In genomic region chr11:62926669-62927455, GRCh38 we compare ENCODE assay signal across 16 cellular contexts. TPM values are rescaled to one million over a fixed set of nuclear protein-coding genes. Genes with fewer than 3 reads are reported as not detected.
DNase-seq lines count a peak whose midpoint lies in the region; ATAC-seq and TF ChIP-seq lines count a peak whose summit lies in the region.
"Had no signal": no experiment of that assay in that cellular context is flagged by ENCODE, and none has a peak within 500 bp of the region (broad histone marks: within the 10 kb centered on the region; RNA-seq: fewer than 3 reads in every experiment).

No MANE protein-coding gene starts in this region.

- H3K4me3 Mint-ChIP-seq in IgD-negative memory B cell (peak overlapping the region in 3 of 4 donors; percentile 22 to 53 (median 51)), mesothelial cell of epicardium (peak overlapping the region; percentile 55)
- peak overlapping the region; percentile 59 to 75 for H3K4me3 Mint-ChIP-seq in effector memory CD8-positive, alpha-beta T cell

- H3K27me3 Mint-ChIP-seq in IgD-negative memory B cell (peaks cover 64% of the 10 kb centered on the region), mesothelial cell of epicardium (ENCODE audit: low read depth) (peaks cover 69% of the 10 kb centered on the region)
- H3K27me3 Mint-ChIP-seq in effector memory CD8-positive, alpha-beta T cell: peaks cover 70 to 96% of the 10 kb centered on the region in 2 donors

- no peak overlapping the region for H3K27ac Mint-ChIP-seq in IgD-negative memory B cell
- no peak overlapping the region for H3K27ac Mint-ChIP-seq in effector memory CD8-positive, alpha-beta T cell
- H3K27ac Mint-ChIP-seq in mesothelial cell of epicardium: no peak overlapping the region
- H3K27ac Mint-ChIP-seq: activated naive CD8-positive, alpha-beta T cell had no signal

- H3K27me3 ChIP-seq in suprapubic skin: peaks cover 59% of the 10 kb centered on the region
- H3K27me3 ChIP-seq: MG63 had no signal

- no peaks in the 10 kb centered on the region for H3K9me3 Mint-ChIP-seq in IgD-negative memory B cell
- no peaks in the 10 kb centered on the region for H3K9me3 Mint-ChIP-seq in effector memory CD8-positive, alpha-beta T cell
- H3K9me3 Mint-ChIP-seq in mesothelial cell of epicardium: no peaks in the 10 kb centered on the region

- DNase-seq in effector memory CD8-positive, alpha-beta T cell: no peak
- no peak for DNase-seq in mesothelial cell of epicardium (ENCODE audit: low spot score in 2 of 2, unreplicated experiment in 2 of 2)
- no peak for DNase-seq in suprapubic skin (ENCODE audit: low spot score in 2 of 2)
- no peak for DNase-seq in SHP77 (lab: John Stamatoyannopoulos, UW)
- no peak for DNase-seq in NCI-H1105 treated with DMSO at 0.1 percent for 48 hours (lab: John Stamatoyannopoulos, UW)
- no peak for DNase-seq in NCI-H345 treated with DMSO at 0.1 percent for 48 hours (lab: John Stamatoyannopoulos, UW; ENCODE audit: unreplicated experiment)
- DNase-seq: HCEC 1CT; MG63; stimulated activated CD4-positive, alpha-beta T cell treated with anti-CD3 and anti-CD28 coated beads, Interleukin-4, amount 100 ng/mL, for 4 hours; stimulated activated naive CD4-positive, alpha-beta T cell treated with Interleukin-2 at 50 U/mL for 16 hours; WERI-Rb-1 had no signal

- no peaks in the 10 kb centered on the region for H3K9me3 ChIP-seq in suprapubic skin
- H3K9me3 ChIP-seq: MG63 had no signal

- peaks cover 10 to 14% (median 12%) of the 10 kb centered on the region in 3 donors for H3K4me1 Mint-ChIP-seq in IgD-negative memory B cell
- H3K4me1 Mint-ChIP-seq in effector memory CD8-positive, alpha-beta T cell (ENCODE audit: low read depth in 2 of 2): peaks cover 13 to 17% of the 10 kb centered on the region in 2 donors
- peaks cover 65% of the 10 kb centered on the region for H3K4me1 Mint-ChIP-seq in mesothelial cell of epicardium

- H3K27ac ChIP-seq in suprapubic skin: no peak overlapping the region

- TF ChIP-seq POLR2A in suprapubic skin (IDR thresholded peaks at IDR 0.05): no peak

- H3K36me3 Mint-ChIP-seq in IgD-negative memory B cell (no peaks in the 10 kb centered on the region), mesothelial cell of epicardium (no peaks in the 10 kb centered on the region)
- peaks cover 12% of the 10 kb centered on the region for H3K36me3 Mint-ChIP-seq in effector memory CD8-positive, alpha-beta T cell (ENCODE audit: insufficient read depth)
- H3K36me3 Mint-ChIP-seq: activated naive CD8-positive, alpha-beta T cell had no signal

- no peak for TF ChIP-seq CTCF in mesothelial cell of epicardium (IDR thresholded peaks at IDR 0.05; ENCODE audit: unreplicated experiment)
- no peak for TF ChIP-seq CTCF in suprapubic skin (IDR thresholded peaks at IDR 0.05)

- no peak for ATAC-seq in effector memory CD8-positive, alpha-beta T cell (replicated peaks)
- ATAC-seq: esophagus mucosa, SK-N-SH treated with all-trans-retinoic acid at 6 μM for 48 hours had no signal

- TF ChIP-seq EP300 in suprapubic skin (IDR thresholded peaks at IDR 0.05): no peak

- H3K36me3 ChIP-seq in suprapubic skin: no peaks in the 10 kb centered on the region
- H3K36me3 ChIP-seq: MG63, WERI-Rb-1 had no signal

- 57% methylated on average over 34 of the region's 53 CpGs for WGBS in suprapubic skin

- peaks cover 42% of the 10 kb centered on the region for H3K4me1 ChIP-seq in suprapubic skin

- peak overlapping the region; percentile 34 for H3K4me3 ChIP-seq in suprapubic skin
- H3K4me3 ChIP-seq: MG63 had no signal

RNA-seq across cellular contexts. Expression of gene CHRM1, which starts 5.7 kb away (rescaled TPM):
- polyA plus RNA-seq in IgD-negative memory B cell: not detected
- total RNA-seq in mesothelial cell of epicardium (0.09 to 0.72 TPM (median 0.11 TPM) in 3 replicates), suprapubic skin (1 to 10 TPM; 2.5 to 5.4 (median 4.5) TPM)
- total RNA-seq: cerebellum, esophagus mucosa had no signal

RNA-seq across cellular contexts. Expression of gene SLC3A2, which starts 46.2 kb away (rescaled TPM):
- polyA plus RNA-seq in IgD-negative memory B cell: 111 TPM
- total RNA-seq in mesothelial cell of epicardium: 205 to 212 TPM (median 208 TPM) in 3 replicates
- total RNA-seq in suprapubic skin: 100 to 1,000 TPM; 170 to 234 (median 198) TPM

RNA-seq across cellular contexts. Expression of gene SLC22A6, which starts 57.9 kb away (rescaled TPM):
- not detected for polyA plus RNA-seq in IgD-negative memory B cell
- total RNA-seq in mesothelial cell of epicardium: not detected in 3 replicates
- not detected for total RNA-seq in suprapubic skin
- total RNA-seq: esophagus mucosa had no signal
